ENCODE assay signal across 1 cellular context in genomic region chr1:40988280-40988679, GRCh38.
A peak's percentile ranks its signal among the peaks of the same experiment; 100 is the strongest.
TF ChIP-seq lines count a peak whose summit lies in the region.

No MANE protein-coding gene starts in this region.

TF ChIP-seq in HepG2, 621 proteins besides CTCF, POLR2A, EP300 and RAD21 (continues in another document):
- TF ChIP-seq SOX6 (IDR thresholded peaks at IDR 0.05) (no peak), SOX6 (CRISPR knock-in tag; IDR thresholded peaks at IDR 0.05) (peak; percentile 63; the same call in 1 of the 2 replicates), NCOR1 (IDR thresholded peaks at IDR 0.05; ENCODE audit: borderline replicate concordance, low read length) (0 out of 2 replicates have a peak, but pooled peaks have one; percentile 34), GABPA (IDR thresholded peaks at IDR 0.05; ENCODE audit: low read depth, low read length) (no peak), GABPA (CRISPR knock-in tag; IDR thresholded peaks at IDR 0.05; ENCODE audit: low read depth) (no peak), NCOA2 (CRISPR knock-in tag; IDR thresholded peaks at IDR 0.05) (peak; percentile 28; the same call in 1 of the 2 replicates), ARID5B (CRISPR knock-in tag; IDR thresholded peaks at IDR 0.05) (peak; percentile 44; the same call in 1 of the 2 replicates), ATAD3A (CRISPR knock-in tag; IDR thresholded peaks at IDR 0.05) (no peak), REPIN1 (CRISPR knock-in tag; IDR thresholded peaks at IDR 0.05; ENCODE audit: borderline replicate concordance, low read depth) (no peak), BCL6 (CRISPR knock-in tag; IDR thresholded peaks at IDR 0.05) (peak; percentile 75), THAP7 (CRISPR knock-in tag; IDR thresholded peaks at IDR 0.05) (no peak), ZNF20 (CRISPR knock-in tag; IDR thresholded peaks at IDR 0.05) (no peak), DMTF1 (CRISPR knock-in tag; IDR thresholded peaks at IDR 0.05) (no peak), KMT2B (CRISPR knock-in tag; IDR thresholded peaks at IDR 0.05) (0 out of 2 replicates have a peak, but pooled peaks have one; percentile 34), ELF3 (CRISPR knock-in tag; IDR thresholded peaks at IDR 0.05) (0 out of 2 replicates have a peak, but pooled peaks have one; percentile 45), ZNF224 (CRISPR knock-in tag; IDR thresholded peaks at IDR 0.05) (no peak), AHDC1 (CRISPR knock-in tag; IDR thresholded peaks at IDR 0.05; ENCODE audit: borderline replicate concordance) (no peak), SOX13 (IDR thresholded peaks at IDR 0.05) (no peak), SOX13 (CRISPR knock-in tag; conservative IDR thresholded peaks at IDR 0.05 in 1 of 2, IDR thresholded peaks at IDR 0.05 in 1 of 2) (peak in 1 of 2 experiments; percentile 39; a peak in 1 of 4 replicates), RXRB (CRISPR knock-in tag; IDR thresholded peaks at IDR 0.05; ENCODE audit: borderline replicate concordance) (peak; percentile 67), FOXC1 (CRISPR knock-in tag; IDR thresholded peaks at IDR 0.05; ENCODE audit: borderline replicate concordance) (no peak), ZNF337 (CRISPR knock-in tag; IDR thresholded peaks at IDR 0.05; ENCODE audit: borderline replicate concordance, low read depth) (no peak), MIXL1 (CRISPR knock-in tag; IDR thresholded peaks at IDR 0.05) (0 out of 2 replicates have a peak, but pooled peaks have one; percentile 44), PHF8 (CRISPR knock-in tag; IDR thresholded peaks at IDR 0.05) (no peak), ZNF747 (CRISPR knock-in tag; IDR thresholded peaks at IDR 0.05; ENCODE audit: borderline replicate concordance) (no peak), HNF4A (CRISPR knock-in tag; IDR thresholded peaks at IDR 0.05) (peak; percentile 36), ZKSCAN5 (CRISPR knock-in tag; IDR thresholded peaks at IDR 0.05) (no peak), PAXIP1 (CRISPR knock-in tag; conservative IDR thresholded peaks at IDR 0.05) (peak; percentile 58; the same call in 1 of the 2 replicates), ARID3A (IDR thresholded peaks at IDR 0.05; ENCODE audit: low read depth, low read length) (no peak), ELF1 (CRISPR knock-in tag; IDR thresholded peaks at IDR 0.05) (peak; percentile 33; the same call in 1 of the 2 replicates), ZNF331 (CRISPR knock-in tag; IDR thresholded peaks at IDR 0.05) (0 out of 2 replicates have a peak, but pooled peaks have one; percentile 24), NR2F6 (IDR thresholded peaks at IDR 0.05) (peak; percentile 33; the same call in 1 of the 2 replicates), NR2F6 (CRISPR knock-in tag; IDR thresholded peaks at IDR 0.05) (peak; percentile 51; the same call in 1 of the 2 replicates), TFDP1 (CRISPR knock-in tag; IDR thresholded peaks at IDR 0.05; ENCODE audit: borderline replicate concordance) (no peak), SALL1 (CRISPR knock-in tag; IDR thresholded peaks at IDR 0.05) (no peak), RFX3 (CRISPR knock-in tag; IDR thresholded peaks at IDR 0.05) (no peak), ZBTB34 (CRISPR knock-in tag; IDR thresholded peaks at IDR 0.05) (0 out of 2 replicates have a peak, but pooled peaks have one; percentile 9), RARA (CRISPR knock-in tag; IDR thresholded peaks at IDR 0.05) (peak; percentile 63; the same call in 1 of the 2 replicates), DRAP1 (CRISPR knock-in tag; IDR thresholded peaks at IDR 0.05) (0 out of 2 replicates have a peak, but pooled peaks have one; percentile 18), KAT8 (CRISPR knock-in tag; IDR thresholded peaks at IDR 0.05) (0 out of 2 replicates have a peak, but pooled peaks have one; percentile 18), SAP130 (CRISPR knock-in tag; IDR thresholded peaks at IDR 0.05; ENCODE audit: low read depth) (peak; percentile 45; the same call in 1 of the 2 replicates)
